19 cellular contexts compared by ENCODE assay signal in genomic region chr2:200922439-200922838, GRCh38.
"Had no signal": no experiment of that assay in that cellular context is flagged by ENCODE, and none has a peak within 500 bp of the region (broad histone marks: within the 10 kb centered on the region; RNA-seq: fewer than 3 reads in every experiment).

No MANE protein-coding gene starts in this region.

- ATAC-seq: effector memory CD8-positive, alpha-beta T cell; foreskin keratinocyte; left lung; mucosa of descending colon; naive thymus-derived CD4-positive, alpha-beta T cell; WTC11 had no signal

- H3K4me3 ChIP-seq: ascending aorta, breast epithelium, left lung, mucosa of descending colon, thyroid gland had no signal

- H3K27ac ChIP-seq: ascending aorta, breast epithelium, foreskin keratinocyte, left lung, neutrophil, thyroid gland had no signal

- H3K4me1 Mint-ChIP-seq: WTC11 had no signal

- DNase-seq: activated CD4-positive, alpha-beta T cell treated with anti-CD3 and anti-CD28 coated beads, Interleukin-2, amount 50 U/mL, for 4 hours; activated CD8-positive, alpha-beta memory T cell treated with anti-CD3 and anti-CD28 coated beads, Interleukin-2, amount 50 U/mL, for 4 hours; activated gamma-delta T cell; dermis blood vessel endothelial cell; effector memory CD8-positive, alpha-beta T cell; foreskin keratinocyte; glutamatergic neuron; hypothalamus; kidney; left lung; mucosa of descending colon; naive thymus-derived CD4-positive, alpha-beta T cell; stimulated activated CD4-positive, alpha-beta T cell treated with anti-CD3 and anti-CD28 coated beads, Interleukin-1b, Interleukin-23, amount 100 ng/mL, for 48 hours; thyroid gland had no signal

- FAIRE-seq: kidney, TTC549 had no signal

- H3K9me3 Mint-ChIP-seq: effector memory CD8-positive, alpha-beta T cell; naive thymus-derived CD4-positive, alpha-beta T cell; WTC11 had no signal

- H3K27me3 ChIP-seq: ascending aorta, breast epithelium, foreskin keratinocyte, left lung, neutrophil, thyroid gland had no signal

- H3K27me3 Mint-ChIP-seq: effector memory CD8-positive, alpha-beta T cell; naive thymus-derived CD4-positive, alpha-beta T cell had no signal

- H3K9me3 ChIP-seq: ascending aorta, breast epithelium, left lung, mucosa of descending colon, neutrophil, thyroid gland had no signal

- H3K27ac Mint-ChIP-seq: WTC11 had no signal

- H3K4me1 ChIP-seq: ascending aorta, breast epithelium, foreskin keratinocyte, left lung, thyroid gland had no signal

- H3K4me3 Mint-ChIP-seq: effector memory CD8-positive, alpha-beta T cell; WTC11 had no signal
